Comparison of ENCODE assay signal across 1 cellular context in the genomic region with DNA sequence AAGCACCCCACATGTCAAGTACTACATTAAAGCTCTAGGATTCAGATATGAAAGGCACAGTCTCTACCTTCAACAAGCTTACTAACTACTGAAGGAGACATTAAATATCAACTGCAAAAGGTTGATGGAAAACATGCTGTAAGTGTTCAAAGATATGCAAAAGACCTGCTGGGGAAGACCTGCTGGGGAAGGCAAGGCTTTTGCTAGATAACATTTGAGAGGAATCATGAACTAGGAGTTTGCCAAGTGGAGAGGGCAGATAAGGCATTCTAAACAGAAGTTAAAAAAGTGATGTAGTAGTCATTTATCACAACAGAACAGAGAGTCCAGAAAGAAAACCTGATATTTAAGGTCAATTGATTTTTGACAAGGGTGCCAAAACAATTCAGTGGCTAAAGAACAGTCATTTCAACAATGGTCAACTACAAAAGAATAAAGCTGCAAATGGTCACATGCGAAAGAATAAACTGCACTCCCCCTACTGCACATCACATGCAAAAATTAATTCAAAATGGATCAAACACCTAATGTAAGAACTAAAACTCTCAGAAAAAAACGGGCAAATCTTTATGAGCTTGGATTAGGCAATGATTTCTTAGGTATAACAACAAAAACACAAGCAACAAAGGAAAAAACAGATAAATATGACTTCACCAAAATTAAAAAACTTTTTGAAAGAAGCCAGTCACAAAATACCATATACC.
TF ChIP-seq lines count a peak whose summit lies in the region.

No MANE protein-coding gene starts in this region.

TF ChIP-seq in K562, 482 proteins besides CTCF, POLR2A, EP300 and RAD21 (continued from another document and continues in another):
- TF ChIP-seq, protein P1, sequence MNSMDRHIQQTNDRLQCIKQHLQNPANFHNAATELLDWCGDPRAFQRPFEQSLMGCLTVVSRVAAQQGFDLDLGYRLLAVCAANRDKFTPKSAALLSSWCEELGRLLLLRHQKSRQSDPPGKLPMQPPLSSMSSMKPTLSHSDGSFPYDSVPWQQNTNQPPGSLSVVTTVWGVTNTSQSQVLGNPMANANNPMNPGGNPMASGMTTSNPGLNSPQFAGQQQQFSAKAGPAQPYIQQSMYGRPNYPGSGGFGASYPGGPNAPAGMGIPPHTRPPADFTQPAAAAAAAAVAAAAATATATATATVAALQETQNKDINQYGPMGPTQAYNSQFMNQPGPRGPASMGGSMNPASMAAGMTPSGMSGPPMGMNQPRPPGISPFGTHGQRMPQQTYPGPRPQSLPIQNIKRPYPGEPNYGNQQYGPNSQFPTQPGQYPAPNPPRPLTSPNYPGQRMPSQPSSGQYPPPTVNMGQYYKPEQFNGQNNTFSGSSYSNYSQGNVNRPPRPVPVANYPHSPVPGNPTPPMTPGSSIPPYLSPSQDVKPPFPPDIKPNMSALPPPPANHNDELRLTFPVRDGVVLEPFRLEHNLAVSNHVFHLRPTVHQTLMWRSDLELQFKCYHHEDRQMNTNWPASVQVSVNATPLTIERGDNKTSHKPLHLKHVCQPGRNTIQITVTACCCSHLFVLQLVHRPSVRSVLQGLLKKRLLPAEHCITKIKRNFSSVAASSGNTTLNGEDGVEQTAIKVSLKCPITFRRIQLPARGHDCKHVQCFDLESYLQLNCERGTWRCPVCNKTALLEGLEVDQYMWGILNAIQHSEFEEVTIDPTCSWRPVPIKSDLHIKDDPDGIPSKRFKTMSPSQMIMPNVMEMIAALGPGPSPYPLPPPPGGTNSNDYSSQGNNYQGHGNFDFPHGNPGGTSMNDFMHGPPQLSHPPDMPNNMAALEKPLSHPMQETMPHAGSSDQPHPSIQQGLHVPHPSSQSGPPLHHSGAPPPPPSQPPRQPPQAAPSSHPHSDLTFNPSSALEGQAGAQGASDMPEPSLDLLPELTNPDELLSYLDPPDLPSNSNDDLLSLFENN (IDR thresholded peaks at IDR 0.05; ENCODE audit: low read depth in 2 of 2, low read length in 2 of 2) = peak in 1 of 2 experiments; percentile 99; a peak in 2 of 4 replicates
- TF ChIP-seq FOXM1 (IDR thresholded peaks at IDR 0.05; ENCODE audit: low read depth) (peak; percentile 99), FOXM1 (CRISPR knock-in tag; IDR thresholded peaks at IDR 0.05; ENCODE audit: low read depth) (no peak), MED1 (CRISPR knock-in tag; IDR thresholded peaks at IDR 0.05; ENCODE audit: borderline replicate concordance) (no peak), TCF3 (CRISPR knock-in tag; IDR thresholded peaks at IDR 0.05) (peak; percentile 100), ZNF780A (CRISPR knock-in tag; IDR thresholded peaks at IDR 0.05) (peak; percentile 65; the same call in 1 of the 2 replicates), HMGN3 (IDR thresholded peaks at IDR 0.05; ENCODE audit: borderline replicate concordance, extremely low read depth, insufficient read length, low read depth, low read length) (peak; percentile 79), DACH1 (IDR thresholded peaks at IDR 0.05; ENCODE audit: partially characterized antibody) (peak; percentile 86), CXXC5 (CRISPR knock-in tag; IDR thresholded peaks at IDR 0.05) (peak; percentile 71), THRAP3 (IDR thresholded peaks at IDR 0.05; ENCODE audit: borderline replicate concordance) (0 out of 2 replicates have a peak, but pooled peaks have one; percentile 49), KAT7 (CRISPR knock-in tag; IDR thresholded peaks at IDR 0.05; ENCODE audit: borderline replicate concordance) (0 out of 2 replicates have a peak, but pooled peaks have one; percentile 51), GABPB1 (CRISPR knock-in tag; IDR thresholded peaks at IDR 0.05) (no peak; the same call in 1 of the 2 replicates), STAT5B (CRISPR knock-in tag; IDR thresholded peaks at IDR 0.05) (no peak), TAF15 (IDR thresholded peaks at IDR 0.05; ENCODE audit: low read depth, low read length) (no peak), KDM2B (CRISPR knock-in tag; IDR thresholded peaks at IDR 0.05) (no peak), ZNF274 (IDR thresholded peaks at IDR 0.05; ENCODE audit: borderline replicate concordance, low read depth, low read length) (peak; percentile 88), CHD4 (IDR thresholded peaks at IDR 0.05; ENCODE audit: insufficient read depth, insufficient replicate concordance, low read depth, low read length, poor library complexity, severe bottlenecking) (no peak), POLR2H (tag; IDR thresholded peaks at IDR 0.05; ENCODE audit: low read depth) (no peak), KLF6 (CRISPR knock-in tag; IDR thresholded peaks at IDR 0.05; ENCODE audit: borderline replicate concordance) (peak; percentile 7; the same call in 1 of the 2 replicates), PHF21A (IDR thresholded peaks at IDR 0.05; ENCODE audit: borderline replicate concordance, low read depth) (no peak), U2AF1 (optimal IDR thresholded peaks at IDR 0.05; ENCODE audit: low read depth, low read length) (no peak), ZNF3 (CRISPR knock-in tag; IDR thresholded peaks at IDR 0.05) (no peak), SRSF1 (IDR thresholded peaks at IDR 0.05; ENCODE audit: low read depth, low read length) (no peak), ZNF76 (CRISPR knock-in tag; IDR thresholded peaks at IDR 0.05; ENCODE audit: borderline replicate concordance) (no peak), ZZZ3 (IDR thresholded peaks at IDR 0.05) (0 out of 2 replicates have a peak, but pooled peaks have one; percentile 15), PURB (CRISPR knock-in tag; IDR thresholded peaks at IDR 0.05; ENCODE audit: low read depth) (no peak)
- TF ChIP-seq, protein P2, sequence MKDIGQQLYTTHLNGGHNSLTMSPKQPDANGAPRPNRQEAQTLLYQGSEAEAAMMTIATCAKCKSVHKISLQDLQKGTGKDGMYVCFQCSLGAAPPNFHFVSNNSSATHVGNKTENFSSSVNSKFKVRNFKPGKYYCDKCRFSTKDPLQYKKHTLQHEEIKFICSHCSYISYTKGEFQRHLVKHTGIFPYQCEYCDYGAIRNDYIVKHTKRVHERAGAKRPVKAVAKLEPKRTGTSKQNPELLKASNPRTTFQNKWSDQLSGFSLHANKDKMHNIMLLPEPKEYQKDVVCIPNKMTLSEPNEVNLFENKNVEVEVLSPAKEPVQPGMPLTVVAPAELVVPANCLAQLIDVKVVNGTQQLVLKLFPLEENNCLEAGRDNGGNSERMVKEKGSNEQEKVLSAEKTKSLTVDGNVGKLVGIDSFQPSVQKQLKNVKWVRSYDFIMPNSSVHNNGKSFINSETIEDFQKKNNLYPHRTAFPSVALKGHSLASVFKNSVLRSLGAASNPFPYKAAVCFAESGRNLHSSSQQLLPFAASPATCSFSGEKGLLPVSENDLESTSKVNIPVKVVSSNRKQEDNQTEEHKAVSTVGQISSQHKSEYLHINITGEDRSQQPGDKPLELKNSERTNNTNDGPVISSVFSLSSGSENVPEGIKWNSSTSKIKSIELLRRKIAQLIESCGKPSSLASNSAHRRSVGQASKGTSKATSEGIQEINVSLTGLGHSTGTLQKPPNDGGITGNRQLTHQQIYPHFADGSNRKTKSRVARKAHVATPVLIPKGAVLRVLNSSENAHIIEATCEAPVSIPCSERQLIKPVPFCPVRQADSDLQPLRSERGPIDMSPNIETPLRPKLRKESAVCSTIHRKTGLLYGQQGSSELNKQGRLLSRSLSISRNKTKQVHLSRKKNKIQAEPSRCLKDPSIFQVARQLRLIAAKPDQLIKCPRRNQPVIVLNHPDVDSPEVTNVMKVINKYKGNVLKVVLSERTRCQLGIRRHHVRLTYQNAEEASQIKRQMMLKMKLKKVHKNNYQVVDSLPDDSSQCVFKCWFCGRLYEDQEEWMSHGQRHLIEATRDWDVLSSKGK (CRISPR knock-in tag; IDR thresholded peaks at IDR 0.05) = no peak
- TF ChIP-seq, protein P3, sequence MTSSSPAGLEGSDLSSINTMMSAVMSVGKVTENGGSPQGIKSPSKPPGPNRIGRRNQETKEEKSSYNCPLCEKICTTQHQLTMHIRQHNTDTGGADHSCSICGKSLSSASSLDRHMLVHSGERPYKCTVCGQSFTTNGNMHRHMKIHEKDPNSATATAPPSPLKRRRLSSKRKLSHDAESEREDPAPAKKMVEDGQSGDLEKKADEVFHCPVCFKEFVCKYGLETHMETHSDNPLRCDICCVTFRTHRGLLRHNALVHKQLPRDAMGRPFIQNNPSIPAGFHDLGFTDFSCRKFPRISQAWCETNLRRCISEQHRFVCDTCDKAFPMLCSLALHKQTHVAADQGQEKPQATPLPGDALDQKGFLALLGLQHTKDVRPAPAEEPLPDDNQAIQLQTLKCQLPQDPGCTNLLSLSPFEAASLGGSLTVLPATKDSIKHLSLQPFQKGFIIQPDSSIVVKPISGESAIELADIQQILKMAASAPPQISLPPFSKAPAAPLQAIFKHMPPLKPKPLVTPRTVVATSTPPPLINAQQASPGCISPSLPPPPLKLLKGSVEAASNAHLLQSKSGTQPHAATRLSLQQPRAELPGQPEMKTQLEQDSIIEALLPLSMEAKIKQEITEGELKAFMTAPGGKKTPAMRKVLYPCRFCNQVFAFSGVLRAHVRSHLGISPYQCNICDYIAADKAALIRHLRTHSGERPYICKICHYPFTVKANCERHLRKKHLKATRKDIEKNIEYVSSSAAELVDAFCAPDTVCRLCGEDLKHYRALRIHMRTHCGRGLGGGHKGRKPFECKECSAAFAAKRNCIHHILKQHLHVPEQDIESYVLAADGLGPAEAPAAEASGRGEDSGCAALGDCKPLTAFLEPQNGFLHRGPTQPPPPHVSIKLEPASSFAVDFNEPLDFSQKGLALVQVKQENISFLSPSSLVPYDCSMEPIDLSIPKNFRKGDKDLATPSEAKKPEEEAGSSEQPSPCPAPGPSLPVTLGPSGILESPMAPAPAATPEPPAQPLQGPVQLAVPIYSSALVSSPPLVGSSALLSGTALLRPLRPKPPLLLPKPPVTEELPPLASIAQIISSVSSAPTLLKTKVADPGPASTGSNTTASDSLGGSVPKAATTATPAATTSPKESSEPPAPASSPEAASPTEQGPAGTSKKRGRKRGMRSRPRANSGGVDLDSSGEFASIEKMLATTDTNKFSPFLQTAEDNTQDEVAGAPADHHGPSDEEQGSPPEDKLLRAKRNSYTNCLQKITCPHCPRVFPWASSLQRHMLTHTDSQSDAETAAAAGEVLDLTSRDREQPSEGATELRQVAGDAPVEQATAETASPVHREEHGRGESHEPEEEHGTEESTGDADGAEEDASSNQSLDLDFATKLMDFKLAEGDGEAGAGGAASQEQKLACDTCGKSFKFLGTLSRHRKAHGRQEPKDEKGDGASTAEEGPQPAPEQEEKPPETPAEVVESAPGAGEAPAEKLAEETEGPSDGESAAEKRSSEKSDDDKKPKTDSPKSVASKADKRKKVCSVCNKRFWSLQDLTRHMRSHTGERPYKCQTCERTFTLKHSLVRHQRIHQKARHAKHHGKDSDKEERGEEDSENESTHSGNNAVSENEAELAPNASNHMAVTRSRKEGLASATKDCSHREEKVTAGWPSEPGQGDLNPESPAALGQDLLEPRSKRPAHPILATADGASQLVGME (CRISPR knock-in tag; IDR thresholded peaks at IDR 0.05) = no peak
- TF ChIP-seq, protein P4, sequence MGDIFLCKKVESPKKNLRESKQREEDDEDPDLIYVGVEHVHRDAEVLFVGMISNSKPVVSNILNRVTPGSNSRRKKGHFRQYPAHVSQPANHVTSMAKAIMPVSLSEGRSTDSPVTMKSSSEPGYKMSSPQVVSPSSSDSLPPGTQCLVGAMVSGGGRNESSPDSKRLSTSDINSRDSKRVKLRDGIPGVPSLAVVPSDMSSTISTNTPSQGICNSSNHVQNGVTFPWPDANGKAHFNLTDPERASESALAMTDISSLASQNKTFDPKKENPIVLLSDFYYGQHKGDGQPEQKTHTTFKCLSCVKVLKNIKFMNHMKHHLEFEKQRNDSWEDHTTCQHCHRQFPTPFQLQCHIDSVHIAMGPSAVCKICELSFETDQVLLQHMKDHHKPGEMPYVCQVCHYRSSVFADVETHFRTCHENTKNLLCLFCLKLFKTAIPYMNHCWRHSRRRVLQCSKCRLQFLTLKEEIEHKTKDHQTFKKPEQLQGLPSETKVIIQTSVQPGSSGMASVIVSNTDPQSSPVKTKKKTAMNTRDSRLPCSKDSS (IDR thresholded peaks at IDR 0.05; ENCODE audit: low read depth, partially characterized antibody) = no peak
- TF ChIP-seq, protein P5, sequence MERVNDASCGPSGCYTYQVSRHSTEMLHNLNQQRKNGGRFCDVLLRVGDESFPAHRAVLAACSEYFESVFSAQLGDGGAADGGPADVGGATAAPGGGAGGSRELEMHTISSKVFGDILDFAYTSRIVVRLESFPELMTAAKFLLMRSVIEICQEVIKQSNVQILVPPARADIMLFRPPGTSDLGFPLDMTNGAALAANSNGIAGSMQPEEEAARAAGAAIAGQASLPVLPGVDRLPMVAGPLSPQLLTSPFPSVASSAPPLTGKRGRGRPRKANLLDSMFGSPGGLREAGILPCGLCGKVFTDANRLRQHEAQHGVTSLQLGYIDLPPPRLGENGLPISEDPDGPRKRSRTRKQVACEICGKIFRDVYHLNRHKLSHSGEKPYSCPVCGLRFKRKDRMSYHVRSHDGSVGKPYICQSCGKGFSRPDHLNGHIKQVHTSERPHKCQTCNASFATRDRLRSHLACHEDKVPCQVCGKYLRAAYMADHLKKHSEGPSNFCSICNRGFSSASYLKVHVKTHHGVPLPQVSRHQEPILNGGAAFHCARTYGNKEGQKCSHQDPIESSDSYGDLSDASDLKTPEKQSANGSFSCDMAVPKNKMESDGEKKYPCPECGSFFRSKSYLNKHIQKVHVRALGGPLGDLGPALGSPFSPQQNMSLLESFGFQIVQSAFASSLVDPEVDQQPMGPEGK (CRISPR knock-in tag; IDR thresholded peaks at IDR 0.05; ENCODE audit: borderline replicate concordance) = no peak
- TF ChIP-seq, protein P6, sequence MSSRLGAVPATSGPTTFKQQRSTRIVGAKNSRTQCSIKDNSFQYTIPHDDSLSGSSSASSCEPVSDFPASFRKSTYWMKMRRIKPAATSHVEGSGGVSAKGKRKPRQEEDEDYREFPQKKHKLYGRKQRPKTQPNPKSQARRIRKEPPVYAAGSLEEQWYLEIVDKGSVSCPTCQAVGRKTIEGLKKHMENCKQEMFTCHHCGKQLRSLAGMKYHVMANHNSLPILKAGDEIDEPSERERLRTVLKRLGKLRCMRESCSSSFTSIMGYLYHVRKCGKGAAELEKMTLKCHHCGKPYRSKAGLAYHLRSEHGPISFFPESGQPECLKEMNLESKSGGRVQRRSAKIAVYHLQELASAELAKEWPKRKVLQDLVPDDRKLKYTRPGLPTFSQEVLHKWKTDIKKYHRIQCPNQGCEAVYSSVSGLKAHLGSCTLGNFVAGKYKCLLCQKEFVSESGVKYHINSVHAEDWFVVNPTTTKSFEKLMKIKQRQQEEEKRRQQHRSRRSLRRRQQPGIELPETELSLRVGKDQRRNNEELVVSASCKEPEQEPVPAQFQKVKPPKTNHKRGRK (tag; IDR thresholded peaks at IDR 0.05) = no peak
- TF ChIP-seq, protein P7, sequence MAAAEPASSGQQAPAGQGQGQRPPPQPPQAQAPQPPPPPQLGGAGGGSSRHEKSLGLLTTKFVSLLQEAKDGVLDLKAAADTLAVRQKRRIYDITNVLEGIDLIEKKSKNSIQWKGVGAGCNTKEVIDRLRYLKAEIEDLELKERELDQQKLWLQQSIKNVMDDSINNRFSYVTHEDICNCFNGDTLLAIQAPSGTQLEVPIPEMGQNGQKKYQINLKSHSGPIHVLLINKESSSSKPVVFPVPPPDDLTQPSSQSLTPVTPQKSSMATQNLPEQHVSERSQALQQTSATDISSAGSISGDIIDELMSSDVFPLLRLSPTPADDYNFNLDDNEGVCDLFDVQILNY (CRISPR knock-in tag; IDR thresholded peaks at IDR 0.05) = no peak
